ENCODE assay signal across 16 cellular contexts in the genomic region with DNA sequence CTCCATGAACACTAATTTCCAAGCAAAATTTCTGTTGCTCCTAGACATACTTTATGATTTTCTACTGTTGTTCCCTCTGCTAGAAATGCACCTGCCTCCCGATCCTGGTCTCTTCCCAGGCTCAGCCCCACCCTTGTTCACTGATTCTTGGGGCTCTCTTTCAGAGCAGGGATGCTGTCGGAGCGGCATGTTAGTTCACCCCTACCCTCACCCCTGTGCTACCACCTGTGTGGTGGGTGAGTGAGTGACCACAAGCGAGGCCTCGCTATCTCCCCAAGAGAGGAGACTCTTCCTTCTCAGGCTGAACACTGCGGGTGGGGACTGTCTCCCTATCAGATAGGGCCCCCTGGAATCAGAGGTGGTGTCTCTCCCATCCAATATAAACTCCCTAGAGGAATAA. TPM values are rescaled to one million over a fixed set of nuclear protein-coding genes. Genes with fewer than 3 reads are reported as not detected.
A peak's percentile ranks its signal among the peaks of the same experiment; 100 is the strongest.
DNase-seq lines count a peak whose midpoint lies in the region; ATAC-seq and TF ChIP-seq lines count a peak whose summit lies in the region.
"Had no signal": no experiment of that assay in that cellular context is flagged by ENCODE, and none has a peak within 500 bp of the region (broad histone marks: within the 10 kb centered on the region; RNA-seq: fewer than 3 reads in every experiment).

No MANE protein-coding gene starts in this region.

- BruUV-seq in MCF 10A (replicated peaks; lab: Mats Ljungman, UMichigan) (no TSS peak), mammary epithelial cell (replicated peaks; lab: Mats Ljungman, UMichigan) (no TSS peak)

- no peaks in the 10 kb centered on the region for H3K9me3 Mint-ChIP-seq in MCF 10A (ENCODE audit: unreplicated experiment)

- TF ChIP-seq CTCF in MCF 10A (IDR thresholded peaks at IDR 0.05; ENCODE audit: unreplicated experiment) (no peak), mammary epithelial cell (conservative IDR thresholded peaks at IDR 0.05 in 1 of 2, IDR thresholded peaks at IDR 0.05 in 1 of 2; ENCODE audit: extremely low read depth in 1 of 2, insufficient read depth in 1 of 2, low read depth in 1 of 2, low read length in 2 of 2) (no peak), vagina (IDR thresholded peaks at IDR 0.05) (no peak)

- H3K27ac ChIP-seq in mammary epithelial cell (ENCODE audit: insufficient read depth, low read depth, low read length) (no peak overlapping the region), vagina (peak overlapping the region; percentile 48)
- H3K27ac ChIP-seq: 22Rv1, HL-60 had no signal

- no peak overlapping the region for H3K9ac ChIP-seq in mammary epithelial cell (ENCODE audit: insufficient read depth, low read length)

- H3K4me3 Mint-ChIP-seq in MCF 10A (ENCODE audit: unreplicated experiment) (peak overlapping the region; percentile 9), T-helper 17 cell (no peak overlapping the region)
- H3K4me3 Mint-ChIP-seq: CD4-positive, CD25-positive, alpha-beta regulatory T cell had no signal

- dilution Hi-C loops in mammary epithelial cell (cut with HindIII; ENCODE audit: low sequenced_read_pairs), result no loop called here

- H2AFZ ChIP-seq in mammary epithelial cell (ENCODE audit: low read depth, low read length), result no peak overlapping the region

- H3K27ac Mint-ChIP-seq in MCF 10A (ENCODE audit: low read depth, unreplicated experiment), result peak overlapping the region; percentile 1
- H3K27ac Mint-ChIP-seq in T-helper 17 cell, result peak overlapping the region; percentile 8
- H3K27ac Mint-ChIP-seq: CD4-positive, CD25-positive, alpha-beta regulatory T cell had no signal

- no peaks in the 10 kb centered on the region for H3K36me3 Mint-ChIP-seq in MCF 10A (ENCODE audit: insufficient read depth, unreplicated experiment)
- peaks cover 2% of the 10 kb centered on the region for H3K36me3 Mint-ChIP-seq in T-helper 17 cell (ENCODE audit: low read depth)
- H3K36me3 Mint-ChIP-seq: CD4-positive, CD25-positive, alpha-beta regulatory T cell had no signal

- in situ Hi-C loops in mammary epithelial cell (cut with MboI; ENCODE audit: low sequenced_read_pairs in 2 of 2), result no loop called here

- no peak overlapping the region for H3K4me2 ChIP-seq in mammary epithelial cell (ENCODE audit: insufficient read depth, low read depth, low read length)

- ATAC-seq in T-helper 17 cell, result no peak

- TF ChIP-seq POLR2A in vagina (IDR thresholded peaks at IDR 0.05), result no peak

- H3K79me2 ChIP-seq in mammary epithelial cell (ENCODE audit: insufficient read depth, low read length), result no peaks in the 10 kb centered on the region

- H4K20me1 ChIP-seq in mammary epithelial cell (ENCODE audit: insufficient read depth, low read length), result no peaks in the 10 kb centered on the region

- intact Hi-C loops in MCF 10A (cut with micrococcal nuclease) (no loop called here), mammary epithelial cell (cut with micrococcal nuclease) (no loop called here), vagina (cut with DNase I) (no loop called here)

- no peaks in the 10 kb centered on the region for H3K9me3 ChIP-seq in mammary epithelial cell (replicated peaks; ENCODE audit: insufficient read depth, low read length)
- no peaks in the 10 kb centered on the region for H3K9me3 ChIP-seq in T-helper 17 cell (ENCODE audit: control insufficient read depth, low read length, poor library complexity, severe bottlenecking)
- H3K9me3 ChIP-seq in vagina, result no peaks in the 10 kb centered on the region

- H3K4me1 Mint-ChIP-seq in MCF 10A (ENCODE audit: insufficient read depth, unreplicated experiment) (peaks cover 41% of the 10 kb centered on the region), T-helper 17 cell (peaks cover 1% of the 10 kb centered on the region)
- H3K4me1 Mint-ChIP-seq: CD4-positive, CD25-positive, alpha-beta regulatory T cell had no signal

- no peak for DNase-seq in MCF 10A (ENCODE audit: unreplicated experiment)
- DNase-seq in mammary epithelial cell, result no peak
- no peak for DNase-seq in T-helper 17 cell
- DNase-seq in ecto neural progenitor cell (ENCODE audit: low spot score), result peak; percentile 19
- DNase-seq in vagina (ENCODE audit: extremely low spot score in 2 of 2), result peak; percentile 22 to 58
- no peak for DNase-seq in T-helper 2 cell
- DNase-seq in NCI-H748 (lab: John Stamatoyannopoulos, UW; ENCODE audit: unreplicated experiment), result no peak
- DNase-seq in NCI-H69 (lab: John Stamatoyannopoulos, UW), result no peak
- DNase-seq: CD4-positive, CD25-positive, alpha-beta regulatory T cell; DMS53; GF-D8 had no signal

- CTCF ChIA-PET in MCF 10A (lab: Yijun Ruan, JAX) (interaction anchor here (0.5 to 9.3 kb wide), 7 partner anchors 16 to 177 kb away, joined by 3 to 92 read pairs (median 4); no protein-coding TSS in a partner anchor), mammary epithelial cell (lab: Charles Lee; ENCODE audit: low non-redundant PET) (no interaction called here)

- POLR2A ChIA-PET in MCF 10A (lab: Yijun Ruan, JAX), result interaction anchor here (0.6 to 6.7 kb wide), 14 partner anchors 9 to 883 kb away, joined by 3 to 44 read pairs (median 3); a partner anchor contains a TSS

- WGBS in mammary epithelial cell (ENCODE audit: low coverage, missing lambda C conversion rate), result 88% methylated on average over 6 of the region's 6 CpGs

- H3K27me3 ChIP-seq in mammary epithelial cell (ENCODE audit: insufficient read depth, low read length) (no peaks in the 10 kb centered on the region), vagina (no peaks in the 10 kb centered on the region)

- H3K27me3 Mint-ChIP-seq in MCF 10A (ENCODE audit: insufficient read depth, unreplicated experiment) (peaks cover 12% of the 10 kb centered on the region), T-helper 17 cell (peaks cover 80% of the 10 kb centered on the region)

- peaks cover 24% of the 10 kb centered on the region for H3K4me1 ChIP-seq in mammary epithelial cell (ENCODE audit: insufficient read depth, low read length)
- H3K4me1 ChIP-seq in vagina, result no peaks in the 10 kb centered on the region

- no peaks in the 10 kb centered on the region for H3K36me3 ChIP-seq in mammary epithelial cell (ENCODE audit: insufficient read depth, low read length)
- no peaks in the 10 kb centered on the region for H3K36me3 ChIP-seq in vagina

- H3K4me3 ChIP-seq in mammary epithelial cell (replicated peaks in 1 of 3; ENCODE audit: insufficient read depth in 1 of 3, low read depth in 2 of 3, low read length in 3 of 3) (no peak overlapping the region), vagina (no peak overlapping the region)

RNA-seq across cellular contexts. Expression of a gene that starts 4.9 kb away (rescaled TPM):
- total RNA-seq in MCF 10A (2022), result 46.9 and 80.4 TPM in 2 replicates
- 100 to 1,000 TPM in 1 of 2 donors, 1 to 10 TPM in 1; 4.0 to 363 TPM for total RNA-seq in mammary epithelial cell
- 133 TPM for polyA plus RNA-seq in mammary epithelial cell
- 9.8 TPM for polyA minus RNA-seq in mammary epithelial cell
- 100 to 1,000 TPM in 1 of 2 donors, 1 to 10 TPM in 1; 4.6 to 110 TPM for total RNA-seq in T-helper 17 cell
- 1,155 TPM for total RNA-seq in vagina
- total RNA-seq: A673; CD4-positive, CD25-positive, alpha-beta regulatory T cell; H4 had no signal
- polyA plus RNA-seq: BJ had no signal

RNA-seq across cellular contexts. Expression of a gene that starts 20.4 kb away (rescaled TPM):
- total RNA-seq in MCF 10A (2022), result not detected in 2 replicates
- total RNA-seq in mammary epithelial cell, result under 1 TPM in 1 of 2 donors, not detected in 1; 0.66 TPM
- polyA plus RNA-seq in mammary epithelial cell, result 1.0 TPM
- polyA minus RNA-seq in mammary epithelial cell, result not detected
- 1 to 10 TPM; 2.0 to 9.1 TPM for total RNA-seq in T-helper 17 cell
- total RNA-seq in vagina, result 4.2 TPM
- total RNA-seq: A673; CD4-positive, CD25-positive, alpha-beta regulatory T cell; H4 had no signal
- polyA plus RNA-seq: BJ had no signal

RNA-seq across cellular contexts. Expression of a gene that starts 20.5 kb away (rescaled TPM):
- total RNA-seq in MCF 10A (2022) (not detected in 2 replicates), mammary epithelial cell (not detected), T-helper 17 cell (not detected), vagina (not detected)
- not detected for polyA plus RNA-seq in mammary epithelial cell
- not detected for polyA minus RNA-seq in mammary epithelial cell
- total RNA-seq: A673; CD4-positive, CD25-positive, alpha-beta regulatory T cell; H4 had no signal
- polyA plus RNA-seq: BJ; CD4-positive, CD25-positive, alpha-beta regulatory T cell had no signal

RNA-seq across cellular contexts. Expression of a gene that starts 38.1 kb away (rescaled TPM):
- 86.4 and 126 TPM in 2 replicates for total RNA-seq in MCF 10A (2022)
- 100 to 1,000 TPM in 1 of 2 donors, 10 to 100 TPM in 1; 95.5 to 606 TPM for total RNA-seq in mammary epithelial cell
- 694 TPM for polyA plus RNA-seq in mammary epithelial cell
- polyA minus RNA-seq in mammary epithelial cell, result 47.9 TPM
- 100 to 1,000 TPM in 1 of 2 donors, 10 to 100 TPM in 1; 11.9 to 138 TPM for total RNA-seq in T-helper 17 cell
- total RNA-seq in vagina, result 4,658 TPM
- total RNA-seq: A673; CD4-positive, CD25-positive, alpha-beta regulatory T cell; H4 had no signal
- polyA plus RNA-seq: BJ had no signal

RNA-seq across cellular contexts. Expression of a gene that starts 47.1 kb away (rescaled TPM):
- total RNA-seq in MCF 10A (2022), result not detected in 2 replicates
- under 1 TPM; 0.17 to 0.87 TPM for total RNA-seq in mammary epithelial cell
- 0.11 TPM for polyA plus RNA-seq in mammary epithelial cell
- polyA minus RNA-seq in mammary epithelial cell, result not detected
- total RNA-seq in T-helper 17 cell, result not detected
- total RNA-seq in vagina, result 3.9 TPM
- total RNA-seq: A673, H4 had no signal
- polyA plus RNA-seq: BJ had no signal

Comparison
In these comparisons a context has a peak if more than half of its experiments do, and no peak if none do; other contexts are left out.
1. DNase-seq: peak in ecto neural progenitor cell (single experiment) and vagina (2 of 2); none in MCF 10A (single experiment), mammary epithelial cell (single experiment), T-helper 17 cell (0 of 3), T-helper 2 cell (0 of 5), NCI-H748 (single experiment) and NCI-H69 (single experiment).